11 cellular contexts compared by ENCODE assay signal in genomic region chr7:6403907-6404306, GRCh38. TPM values are rescaled to one million over a fixed set of nuclear protein-coding genes. Genes with fewer than 3 reads are reported as not detected.
DNase-seq lines count a peak whose midpoint lies in the region; ATAC-seq, FAIRE-seq and TF ChIP-seq lines count a peak whose summit lies in the region.
"Had no signal": no experiment of that assay in that cellular context is flagged by ENCODE, and none has a peak within 500 bp of the region (broad histone marks: within the 10 kb centered on the region; RNA-seq: fewer than 3 reads in every experiment).

No MANE protein-coding gene starts in this region.

- POLR2A ChIA-PET in PC-9 (lab: Charles Lee; ENCODE audit: unreplicated experiment): interaction anchor here (0.6 kb wide), 1 partner anchor 408 kb away, joined by 3 read pairs; no protein-coding TSS in a partner anchor

- H3K4me3 ChIP-seq in PC-9 (no peak overlapping the region), esophagus squamous epithelium (peak overlapping the region in 1 of 4 donors; percentile 6), skin epidermis (no peak overlapping the region), tibial artery (no peak overlapping the region)
- H3K4me3 ChIP-seq: ascending aorta had no signal

- no peak for DNase-seq in GM12891 (ENCODE audit: insufficient read length, low spot score)
- no peak for DNase-seq in PC-9
- DNase-seq in esophagus squamous epithelium (lab: John Stamatoyannopoulos, UW): no peak
- DNase-seq in tibial artery: no peak
- DNase-seq in frontal cortex (ENCODE audit: low spot score in 2 of 2): no peak
- DNase-seq: activated CD4-positive, CD25-positive, alpha-beta regulatory T cell; effector memory CD8-positive, alpha-beta T cell had no signal

- ATAC-seq in GM18519 (IDR thresholded peaks at IDR 0.05; ENCODE audit: low FRiP score, unreplicated experiment): no peak
- ATAC-seq: effector memory CD8-positive, alpha-beta T cell had no signal

- 0 out of 2 replicates have a peak overlapping the region, but pooled peaks have one; percentile 25 for H3K27ac ChIP-seq in PC-9
- peak overlapping the region; percentile 77 to 90 (median 87) for H3K27ac ChIP-seq in esophagus squamous epithelium
- peak overlapping the region in 19 of 21 experiments; percentile 12 to 82 (median 64) for H3K27ac ChIP-seq in skin epidermis
- H3K27ac ChIP-seq in tibial artery: no peak overlapping the region
- H3K27ac ChIP-seq: ascending aorta had no signal

- CTCF ChIA-PET in PC-9 (lab: Charles Lee): no interaction called here

- H3F3A ChIP-seq in PC-9 (ENCODE audit: insufficient read depth, low read depth): peaks cover 78% of the 10 kb centered on the region

- FAIRE-seq in GM12891 (lab: Jason Lieb, UNC) (no peak), frontal cortex (lab: Jason Lieb, UNC) (no peak)
- FAIRE-seq: islet of Langerhans had no signal

- intact Hi-C loops in PC-9 (cut with micrococcal nuclease; ENCODE audit: unreplicated experiment) (no loop called here), esophagus squamous epithelium (cut with DNase I) (no loop called here), tibial artery (cut with DNase I; ENCODE audit: low total_unique reads) (no loop called here)

- WGBS in esophagus squamous epithelium, 2 donors: 49 to 70% methylated on average over 7 of the region's 7 CpGs

- peaks cover 49% of the 10 kb centered on the region for H3K79me2 ChIP-seq in PC-9 (ENCODE audit: low read depth)

- TSS peak; percentile 6 for BruUV-seq in PC-9 (replicated peaks; lab: Mats Ljungman, UMichigan)

- no peaks in the 10 kb centered on the region for H3K27me3 ChIP-seq in PC-9 (ENCODE audit: insufficient read depth, low read depth)
- H3K27me3 ChIP-seq in esophagus squamous epithelium: no peaks in the 10 kb centered on the region
- H3K27me3 ChIP-seq in tibial artery: no peaks in the 10 kb centered on the region
- H3K27me3 ChIP-seq: ascending aorta had no signal

- peaks cover 34% of the 10 kb centered on the region for H4K20me1 ChIP-seq in PC-9 (ENCODE audit: insufficient read depth)

- H3K4me2 ChIP-seq in PC-9: no peak overlapping the region

- 0 out of 2 replicates have a peak, but pooled peaks have one; percentile 23 for TF ChIP-seq POLR2A in GM12891 (IDR thresholded peaks at IDR 0.05; ENCODE audit: low read depth, low read length)
- no peak for TF ChIP-seq POLR2A in esophagus squamous epithelium (IDR thresholded peaks at IDR 0.05)

- H3K9me2 ChIP-seq in PC-9 (ENCODE audit: insufficient read depth): no peaks in the 10 kb centered on the region

- H3K36me3 ChIP-seq in PC-9 (ENCODE audit: low read depth) (peaks cover 43% of the 10 kb centered on the region), esophagus squamous epithelium (peaks cover 22 to 94% (median 23%) of the 10 kb centered on the region in 3 donors), tibial artery (peaks cover 72 to 86% (median 81%) of the 10 kb centered on the region in 3 donors)

- no peaks in the 10 kb centered on the region for H3K4me1 ChIP-seq in PC-9 (replicated peaks; ENCODE audit: insufficient read depth)
- peaks cover 18 to 71% (median 34%) of the 10 kb centered on the region in 3 donors for H3K4me1 ChIP-seq in esophagus squamous epithelium
- H3K4me1 ChIP-seq in tibial artery: peaks cover 0 to 23% (median 11%) of the 10 kb centered on the region in 4 donors

- no peak overlapping the region for H2AFZ ChIP-seq in PC-9

- H3K9me3 ChIP-seq in PC-9 (ENCODE audit: insufficient read depth, low read depth) (no peaks in the 10 kb centered on the region), esophagus squamous epithelium (no peaks in the 10 kb centered on the region), tibial artery (no peaks in the 10 kb centered on the region)
- H3K9me3 ChIP-seq: ascending aorta had no signal

- TF ChIP-seq CTCF in PC-9 (conservative IDR thresholded peaks at IDR 0.05) (no peak), esophagus squamous epithelium (IDR thresholded peaks at IDR 0.05) (peak in 1 of 6 experiments; percentile 15), tibial artery (IDR thresholded peaks at IDR 0.05) (no peak)

TF ChIP-seq in GM12891, 5 proteins besides CTCF, POLR2A, EP300 and RAD21:
- TF ChIP-seq PAX5 (IDR thresholded peaks at IDR 0.05; ENCODE audit: insufficient read depth, low read length, severe bottlenecking): no peak
- no peak for TF ChIP-seq POU2F2 (IDR thresholded peaks at IDR 0.05; ENCODE audit: low read depth, low read length)
- TF ChIP-seq POLR2AphosphoS5 (IDR thresholded peaks at IDR 0.05; ENCODE audit: low read depth, low read length): peak; percentile 51
TF ChIP-seq in GM12891: peak in this region for 1.

RNA-seq across cellular contexts. Expression of gene RAC1, which starts 29.6 kb away (rescaled TPM):
- polyA plus RNA-seq in GM12891 (2012; ENCODE audit: low read depth, missing spikeins): 103 TPM
- total RNA-seq in PC-9 (2021) (480 and 482 TPM in 2 replicates), esophagus squamous epithelium (100 to 1,000 TPM; 174 to 310 (median 226) TPM), frontal cortex (41.2 TPM)

RNA-seq across cellular contexts. Expression of gene DAGLB, which starts 43.8 kb away (rescaled TPM):
- polyA plus RNA-seq in GM12891 (2012; ENCODE audit: low read depth, missing spikeins): 4.4 TPM
- total RNA-seq in PC-9 (2021): 46.7 and 56.4 TPM in 2 replicates
- 10 to 100 TPM in 3 of 4 donors, 1 to 10 TPM in 1; 7.1 to 12.4 (median 10.6) TPM for total RNA-seq in esophagus squamous epithelium
- 25.7 TPM for total RNA-seq in frontal cortex

RNA-seq across cellular contexts. Expression of gene FAM220A, which starts 55.1 kb away (rescaled TPM):
- polyA plus RNA-seq in GM12891 (2012; ENCODE audit: low read depth, missing spikeins): 8.0 TPM
- total RNA-seq in PC-9 (2021) (19.0 and 19.2 TPM in 2 replicates), esophagus squamous epithelium (10 to 100 TPM; 10.6 to 21.2 (median 14.2) TPM), frontal cortex (47.7 TPM)

Comparison
In these comparisons a context has a peak if more than half of its experiments do, and no peak if none do; other contexts are left out.
1. H3K27ac ChIP-seq: peak in PC-9 (single experiment), esophagus squamous epithelium (4 of 4) and skin epidermis (19 of 21); none in tibial artery (0 of 2).